ENCODE assay signal across 12 cellular contexts in genomic region chr4:169210516-169211108, GRCh38.
A peak's percentile ranks its signal among the peaks of the same experiment; 100 is the strongest.
DNase-seq lines count a peak whose midpoint lies in the region; ATAC-seq, FAIRE-seq and TF ChIP-seq lines count a peak whose summit lies in the region.
"Had no signal": no experiment of that assay in that cellular context is flagged by ENCODE, and none has a peak within 500 bp of the region (broad histone marks: within the 10 kb centered on the region; RNA-seq: fewer than 3 reads in every experiment).

No MANE protein-coding gene starts in this region.

- FAIRE-seq in GM18507 (lab: Jason Lieb, UNC): peak; percentile 95
- FAIRE-seq: H1 had no signal

- no peak overlapping the region for H2AFZ ChIP-seq in Karpas-422 (ENCODE audit: low read length)

- H3K4me1 ChIP-seq in BE2C (peaks cover 2% of the 10 kb centered on the region), Karpas-422 (ENCODE audit: low read length) (no peaks in the 10 kb centered on the region)
- H3K4me1 ChIP-seq: SJSA1 had no signal

- no peaks in the 10 kb centered on the region for H3K27me3 ChIP-seq in BE2C
- H3K27me3 ChIP-seq in Karpas-422 (ENCODE audit: low read length): no peaks in the 10 kb centered on the region
- H3K27me3 ChIP-seq: SJSA1 had no signal

- H3K79me2 ChIP-seq in Karpas-422 (ENCODE audit: low read length): no peaks in the 10 kb centered on the region

- TF ChIP-seq CTCF in VCaP (conservative IDR thresholded peaks at IDR 0.05) (no peak), BE2C (IDR thresholded peaks at IDR 0.05; ENCODE audit: low read depth, low read length) (no peak)

- no peak overlapping the region for H3K9ac ChIP-seq in Karpas-422 (ENCODE audit: low read length)

- no peaks in the 10 kb centered on the region for H4K20me1 ChIP-seq in Karpas-422 (ENCODE audit: insufficient read depth, low read depth, low read length)

- no peak overlapping the region for H3K4me2 ChIP-seq in Karpas-422 (ENCODE audit: low read depth, low read length, poor library complexity, severe bottlenecking)

- H3K36me3 ChIP-seq in BE2C (no peaks in the 10 kb centered on the region), Karpas-422 (ENCODE audit: insufficient read depth, low read length) (no peaks in the 10 kb centered on the region)

- H3K4me3 ChIP-seq in BE2C (ENCODE audit: low read depth, low read length) (no peak overlapping the region), Karpas-422 (ENCODE audit: low read length) (no peak overlapping the region)
- H3K4me3 ChIP-seq: SJSA1 had no signal

- ATAC-seq in GM21515 (IDR thresholded peaks at IDR 0.05; ENCODE audit: unreplicated experiment) (peak; percentile 87), HG03097 (IDR thresholded peaks at IDR 0.05; ENCODE audit: low FRiP score, unreplicated experiment) (peak; percentile 82)

- H3K27ac ChIP-seq in VCaP: 0 out of 2 replicates have a peak overlapping the region, but pooled peaks have one; percentile 14
- H3K27ac ChIP-seq in Karpas-422 (ENCODE audit: low read length): no peak overlapping the region
- H3K27ac ChIP-seq: SJSA1 had no signal

- DNase-seq in GM18507 (ENCODE audit: extremely low spot score, insufficient read length, low read depth) (no peak), dedifferentiated amniotic fluid mesenchymal stem cell (ENCODE audit: extremely low spot score) (no peak), mucosa of gallbladder (ENCODE audit: low spot score) (no peak), BE2C (no peak), Karpas-422 (no peak)
- DNase-seq: CD4-positive, alpha-beta T cell; NCI-H187 treated with DMSO at 0.1 percent for 48 hours had no signal

- H3K9me2 ChIP-seq in Karpas-422 (replicated peaks; ENCODE audit: insufficient read depth, low read length): no peaks in the 10 kb centered on the region

- H3K9me3 ChIP-seq in BE2C (peaks cover 4% of the 10 kb centered on the region; the same call in 1 of the 2 replicates), Karpas-422 (ENCODE audit: low read length) (no peaks in the 10 kb centered on the region)
- H3K9me3 ChIP-seq: SJSA1 had no signal
